In genomic region chr18:46891742-46892214, GRCh38 we compare ENCODE assay signal across 15 cellular contexts. TPM values are rescaled to one million over a fixed set of nuclear protein-coding genes. Genes with fewer than 3 reads are reported as not detected.
DNase-seq lines count a peak whose midpoint lies in the region; ATAC-seq and TF ChIP-seq lines count a peak whose summit lies in the region.
"Had no signal": no experiment of that assay in that cellular context is flagged by ENCODE, and none has a peak within 500 bp of the region (broad histone marks: within the 10 kb centered on the region; RNA-seq: fewer than 3 reads in every experiment).

No MANE protein-coding gene starts in this region.

- H3K79me2 ChIP-seq in Karpas-422 (ENCODE audit: low read length), result peaks cover 100% of the 10 kb centered on the region

- H3K36me3 ChIP-seq in Karpas-422 (ENCODE audit: insufficient read depth, low read length), result peaks cover 44% of the 10 kb centered on the region

- DNase-seq in activated CD8-positive, alpha-beta T cell treated with anti-CD3 and anti-CD28 coated beads for 36 hours, result peak; percentile 27
- no peak for DNase-seq in activated CD8-positive, alpha-beta T cell treated with anti-CD3 and anti-CD28 coated beads, Interleukin-2, amount 10 ng/mL, durations not matched to agents 7 days and 5 days
- peak in 1 of 2 donors; percentile 49 for DNase-seq in stimulated activated effector memory CD8-positive, alpha-beta T cell treated with anti-CD3 and anti-CD28 coated beads, Interleukin-12 subunit alpha, Interleukin-12 subunit beta, amount 100 ng/mL, for 72 hours (ENCODE audit: low spot score in 2 of 2)
- DNase-seq in NCI-H446 treated with DMSO at 0.1 percent for 48 hours (lab: John Stamatoyannopoulos, UW), result no peak
- no peak for DNase-seq in Karpas-422
- DNase-seq in RPMI8226, result no peak
- DNase-seq: endodermal cell, immature natural killer cell, KBM-7, NCI-H82 had no signal

- H3K4me3 ChIP-seq in Karpas-422 (ENCODE audit: low read length), result no peak overlapping the region
- H3K4me3 ChIP-seq: A549 had no signal

- H3K4me3 Mint-ChIP-seq in activated CD8-positive, alpha-beta T cell treated with anti-CD3 and anti-CD28 coated beads for 36 hours, result no peak overlapping the region
- no peak overlapping the region for H3K4me3 Mint-ChIP-seq in activated CD8-positive, alpha-beta T cell treated with anti-CD3 and anti-CD28 coated beads, Interleukin-2, amount 10 ng/mL, durations not matched to agents 7 days and 5 days
- no peak overlapping the region for H3K4me3 Mint-ChIP-seq in stimulated activated effector memory CD8-positive, alpha-beta T cell treated with anti-CD3 and anti-CD28 coated beads, Interleukin-12 subunit alpha, Interleukin-12 subunit beta, amount 100 ng/mL, for 72 hours
- H3K4me3 Mint-ChIP-seq: activated naive CD4-positive, alpha-beta T cell treated with anti-CD3 and anti-CD28 coated beads, Interleukin-2, amount 50 U/mL, for 24 hours; endodermal cell; nephron had no signal

- TF ChIP-seq CTCF in activated CD8-positive, alpha-beta T cell treated with anti-CD3 and anti-CD28 coated beads for 36 hours (IDR thresholded peaks at IDR 0.05), result no peak

- H3K4me1 ChIP-seq in Karpas-422 (ENCODE audit: low read length), result peaks cover 16% of the 10 kb centered on the region
- H3K4me1 ChIP-seq: A549 had no signal

- peaks cover 44% of the 10 kb centered on the region for H3K4me1 Mint-ChIP-seq in activated CD8-positive, alpha-beta T cell treated with anti-CD3 and anti-CD28 coated beads for 36 hours (ENCODE audit: low read depth)
- peaks cover 20% of the 10 kb centered on the region for H3K4me1 Mint-ChIP-seq in activated CD8-positive, alpha-beta T cell treated with anti-CD3 and anti-CD28 coated beads, Interleukin-2, amount 10 ng/mL, durations not matched to agents 7 days and 5 days (ENCODE audit: low read depth)
- peaks cover 28% of the 10 kb centered on the region for H3K4me1 Mint-ChIP-seq in stimulated activated effector memory CD8-positive, alpha-beta T cell treated with anti-CD3 and anti-CD28 coated beads, Interleukin-12 subunit alpha, Interleukin-12 subunit beta, amount 100 ng/mL, for 72 hours
- H3K4me1 Mint-ChIP-seq: nephron had no signal

- H3K9me3 ChIP-seq in Karpas-422 (ENCODE audit: low read length), result peaks cover 20% of the 10 kb centered on the region

- H3K36me3 Mint-ChIP-seq in activated CD8-positive, alpha-beta T cell treated with anti-CD3 and anti-CD28 coated beads for 36 hours (ENCODE audit: low read depth), result peaks cover 51% of the 10 kb centered on the region
- H3K36me3 Mint-ChIP-seq in activated CD8-positive, alpha-beta T cell treated with anti-CD3 and anti-CD28 coated beads, Interleukin-2, amount 10 ng/mL, durations not matched to agents 7 days and 5 days (ENCODE audit: low read depth), result peaks cover 42% of the 10 kb centered on the region
- H3K36me3 Mint-ChIP-seq in stimulated activated effector memory CD8-positive, alpha-beta T cell treated with anti-CD3 and anti-CD28 coated beads, Interleukin-12 subunit alpha, Interleukin-12 subunit beta, amount 100 ng/mL, for 72 hours, result peaks cover 39% of the 10 kb centered on the region

- H3K9ac ChIP-seq in Karpas-422 (ENCODE audit: low read length), result no peak overlapping the region

- H4K20me1 ChIP-seq in Karpas-422 (ENCODE audit: insufficient read depth, low read depth, low read length), result no peaks in the 10 kb centered on the region

- intact Hi-C loops in activated CD8-positive, alpha-beta T cell treated with anti-CD3 and anti-CD28 coated beads for 36 hours (cut with micrococcal nuclease), result no loop called here

- POLR2A ChIA-PET in activated CD8-positive, alpha-beta T cell treated with anti-CD3 and anti-CD28 coated beads for 36 hours (lab: Charles Lee), result no interaction called here
- POLR2A ChIA-PET in activated CD8-positive, alpha-beta T cell treated with anti-CD3 and anti-CD28 coated beads, Interleukin-2, amount 10 ng/mL, durations not matched to agents 7 days and 5 days (lab: Charles Lee), result no interaction called here

- no peaks in the 10 kb centered on the region for H3K27me3 ChIP-seq in Karpas-422 (ENCODE audit: low read length)

- H3K9me3 Mint-ChIP-seq in activated CD8-positive, alpha-beta T cell treated with anti-CD3 and anti-CD28 coated beads for 36 hours, result peaks cover 15% of the 10 kb centered on the region
- H3K9me3 Mint-ChIP-seq in activated CD8-positive, alpha-beta T cell treated with anti-CD3 and anti-CD28 coated beads, Interleukin-2, amount 10 ng/mL, durations not matched to agents 7 days and 5 days (ENCODE audit: insufficient read depth), result peaks cover 13% of the 10 kb centered on the region
- H3K9me3 Mint-ChIP-seq in stimulated activated effector memory CD8-positive, alpha-beta T cell treated with anti-CD3 and anti-CD28 coated beads, Interleukin-12 subunit alpha, Interleukin-12 subunit beta, amount 100 ng/mL, for 72 hours, result peaks cover 4% of the 10 kb centered on the region

- H3K4me2 ChIP-seq in Karpas-422 (ENCODE audit: low read depth, low read length, poor library complexity, severe bottlenecking), result no peak overlapping the region
- H3K4me2 ChIP-seq: A549 had no signal

- H3K27me3 Mint-ChIP-seq in activated CD8-positive, alpha-beta T cell treated with anti-CD3 and anti-CD28 coated beads for 36 hours, result no peaks in the 10 kb centered on the region
- no peaks in the 10 kb centered on the region for H3K27me3 Mint-ChIP-seq in activated CD8-positive, alpha-beta T cell treated with anti-CD3 and anti-CD28 coated beads, Interleukin-2, amount 10 ng/mL, durations not matched to agents 7 days and 5 days (ENCODE audit: low read depth)
- H3K27me3 Mint-ChIP-seq: activated naive CD4-positive, alpha-beta T cell treated with anti-CD3 and anti-CD28 coated beads, Interleukin-2, amount 50 U/mL, for 24 hours had no signal

- peak overlapping the region; percentile 45 for H3K27ac Mint-ChIP-seq in activated CD8-positive, alpha-beta T cell treated with anti-CD3 and anti-CD28 coated beads for 36 hours
- H3K27ac Mint-ChIP-seq in activated CD8-positive, alpha-beta T cell treated with anti-CD3 and anti-CD28 coated beads, Interleukin-2, amount 10 ng/mL, durations not matched to agents 7 days and 5 days, result no peak overlapping the region
- no peak overlapping the region for H3K27ac Mint-ChIP-seq in stimulated activated effector memory CD8-positive, alpha-beta T cell treated with anti-CD3 and anti-CD28 coated beads, Interleukin-12 subunit alpha, Interleukin-12 subunit beta, amount 100 ng/mL, for 72 hours
- H3K27ac Mint-ChIP-seq: activated naive CD4-positive, alpha-beta T cell treated with anti-CD3 and anti-CD28 coated beads, Interleukin-2, amount 50 U/mL, for 24 hours; endodermal cell; nephron had no signal

- H3K9me2 ChIP-seq in Karpas-422 (replicated peaks; ENCODE audit: insufficient read depth, low read length), result no peaks in the 10 kb centered on the region

- no peak overlapping the region for H2AFZ ChIP-seq in Karpas-422 (ENCODE audit: low read length)

- ATAC-seq in activated CD8-positive, alpha-beta T cell treated with anti-CD3 and anti-CD28 coated beads for 36 hours, result peak; percentile 87
- ATAC-seq in activated CD8-positive, alpha-beta T cell treated with anti-CD3 and anti-CD28 coated beads, Interleukin-2, amount 10 ng/mL, durations not matched to agents 7 days and 5 days, result no peak
- ATAC-seq in GM21576 (IDR thresholded peaks at IDR 0.05; ENCODE audit: unreplicated experiment), result peak; percentile 80
- ATAC-seq in HG03175 (IDR thresholded peaks at IDR 0.05; ENCODE audit: unreplicated experiment), result peak; percentile 91
- peak; percentile 75 for ATAC-seq in stimulated activated effector memory CD8-positive, alpha-beta T cell treated with anti-CD3 and anti-CD28 coated beads, Interleukin-12 subunit alpha, Interleukin-12 subunit beta, amount 100 ng/mL, for 72 hours
- ATAC-seq: A549 had no signal

- CTCF ChIA-PET in activated CD8-positive, alpha-beta T cell treated with anti-CD3 and anti-CD28 coated beads for 36 hours (lab: Charles Lee), result no interaction called here
- CTCF ChIA-PET in activated CD8-positive, alpha-beta T cell treated with anti-CD3 and anti-CD28 coated beads, Interleukin-2, amount 10 ng/mL, durations not matched to agents 7 days and 5 days (lab: Charles Lee), result no interaction called here

- H3K27ac ChIP-seq in Karpas-422 (ENCODE audit: low read length), result no peak overlapping the region
- H3K27ac ChIP-seq: A549 had no signal

RNA-seq across cellular contexts. Expression of gene PIAS2, which starts 25.5 kb away (rescaled TPM):
- total RNA-seq in activated CD8-positive, alpha-beta T cell treated with anti-CD3 and anti-CD28 coated beads for 36 hours, result 10 to 100 TPM; 26.9 to 29.8 TPM
- 10 to 100 TPM; 25.7 to 26.0 TPM for total RNA-seq in activated CD8-positive, alpha-beta T cell treated with anti-CD3 and anti-CD28 coated beads, Interleukin-2, amount 10 ng/mL, durations not matched to agents 7 days and 5 days
- total RNA-seq in Karpas-422 (2014; rRNA removed; shearing (Covaris generic); ENCODE audit: low replicate concordance), result 51.9 and 122 TPM in 2 replicates

RNA-seq across cellular contexts. Expression of gene KATNAL2, which starts 25.6 kb away (rescaled TPM):
- total RNA-seq in activated CD8-positive, alpha-beta T cell treated with anti-CD3 and anti-CD28 coated beads for 36 hours, result 1 to 10 TPM in 1 of 2 experiments, under 1 TPM in 1; 0.58 to 1.3 TPM
- under 1 TPM; 0.34 to 0.76 TPM for total RNA-seq in activated CD8-positive, alpha-beta T cell treated with anti-CD3 and anti-CD28 coated beads, Interleukin-2, amount 10 ng/mL, durations not matched to agents 7 days and 5 days
- 14.5 and 29.5 TPM in 2 replicates for total RNA-seq in Karpas-422 (2014; rRNA removed; shearing (Covaris generic); ENCODE audit: low replicate concordance)
